ENCODE assay signal across 29 cellular contexts in genomic region chr17:66695098-66695497, GRCh38.
"Had no signal": no experiment of that assay in that cellular context is flagged by ENCODE, and none has a peak within 500 bp of the region (broad histone marks: within the 10 kb centered on the region; RNA-seq: fewer than 3 reads in every experiment).

No MANE protein-coding gene starts in this region.

- ATAC-seq: activated CD4-positive, alpha-beta T cell treated with anti-CD3 and anti-CD28 coated beads for 36 hours; activated naive CD4-positive, alpha-beta T cell treated with anti-CD3 and anti-CD28 coated beads, Interleukin-2, amount 50 U/mL, for 72 hours; activated naive CD8-positive, alpha-beta T cell treated with anti-CD3 and anti-CD28 coated beads, Interleukin-2, amount 50 U/mL, for 24 hours; body of pancreas; Panc1; Right ventricle myocardium inferior; T-cell had no signal

- DNase-seq: activated CD4-positive, alpha-beta T cell treated with anti-CD3 and anti-CD28 coated beads for 36 hours; activated CD4-positive, alpha-beta T cell treated with anti-CD3 and anti-CD28 coated beads, Interleukin-2, amount 50 U/mL, for 1 hour; activated effector memory CD4-positive, alpha-beta T cell treated with anti-CD3 and anti-CD28 coated beads, Interleukin-2, amount 50 U/mL, for 16 hours; activated naive CD4-positive, alpha-beta T cell treated with Interleukin-2 at 50 U/mL for 16 hours; activated naive CD8-positive, alpha-beta T cell treated with anti-CD3 and anti-CD28 coated beads, Interleukin-2, amount 50 U/mL, for 24 hours; activated T-cell treated with anti-CD3 and anti-CD28 coated beads, Interleukin-2, amount 50 U/mL, for 1 hour; amniotic stem cell; body of pancreas; central memory CD4-positive, alpha-beta T cell; Karpas-422; MM.1S; NCI-H1105; NCI-H1436; NCI-H1694 treated with DMSO at 0.1 percent for 48 hours; NCI-H2029 treated with DMSO at 0.1 percent for 48 hours; NCI-H345; NCI-H510A; NCI-H526 treated with DMSO at 0.1 percent for 48 hours; NCI-H82; OCI-M1; RPMI8226; T-cell had no signal

- H3K4me1 ChIP-seq: ascending aorta, body of pancreas had no signal

- H3K36me3 ChIP-seq: ascending aorta had no signal

- H3K27ac Mint-ChIP-seq: activated naive CD8-positive, alpha-beta T cell treated with anti-CD3 and anti-CD28 coated beads, Interleukin-2, amount 50 U/mL, for 24 hours; T-cell had no signal

- H3K27ac ChIP-seq: ascending aorta, body of pancreas, SK-N-MC, VCaP had no signal

- FAIRE-seq: bronchial epithelial cell had no signal

- H3K4me3 Mint-ChIP-seq: activated CD4-positive, alpha-beta T cell treated with anti-CD3 and anti-CD28 coated beads for 36 hours; activated naive CD8-positive, alpha-beta T cell treated with anti-CD3 and anti-CD28 coated beads, Interleukin-2, amount 50 U/mL, for 24 hours; T-cell had no signal

- H3K27me3 ChIP-seq: ascending aorta, body of pancreas had no signal

- H3K9me3 ChIP-seq: ascending aorta, body of pancreas had no signal

- H3K4me3 ChIP-seq: ascending aorta, body of pancreas, SK-N-MC had no signal

- H3K27me3 Mint-ChIP-seq: activated CD4-positive, alpha-beta T cell treated with anti-CD3 and anti-CD28 coated beads for 36 hours; activated naive CD8-positive, alpha-beta T cell treated with anti-CD3 and anti-CD28 coated beads, Interleukin-2, amount 50 U/mL, for 24 hours; T-cell had no signal

- H3K4me1 Mint-ChIP-seq: activated naive CD8-positive, alpha-beta T cell treated with anti-CD3 and anti-CD28 coated beads, Interleukin-2, amount 50 U/mL, for 24 hours had no signal
